In the genomic region with DNA sequence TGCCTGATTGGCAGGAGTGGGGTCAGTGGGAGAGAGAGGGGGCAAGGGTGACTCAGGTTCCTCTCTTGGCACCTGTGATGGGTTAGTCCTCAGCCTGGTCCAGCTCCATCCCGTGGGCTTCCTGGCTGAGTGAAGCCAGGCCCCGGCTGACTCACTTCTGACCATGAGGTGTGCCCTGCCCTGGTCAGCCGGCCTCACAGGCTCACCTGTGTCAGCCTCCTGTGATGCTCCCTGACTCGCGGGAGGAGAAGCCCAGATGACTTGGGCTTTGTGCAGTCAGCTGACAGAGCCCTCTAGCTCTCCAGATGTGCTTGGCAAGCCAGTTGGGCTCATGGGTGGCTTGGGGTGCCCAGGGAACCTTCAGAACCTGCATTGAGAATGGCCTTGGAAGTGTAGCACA, we compare ENCODE assay signal across 8 cellular contexts. TPM values are rescaled to one million over a fixed set of nuclear protein-coding genes. Genes with fewer than 3 reads are reported as not detected.
DNase-seq lines count a peak whose midpoint lies in the region; ATAC-seq lines count a peak whose summit lies in the region.

No MANE protein-coding gene starts in this region.

- no peaks in the 10 kb centered on the region for H3K27me3 ChIP-seq in BLaER1 treated with 17β-estradiol and CSF1 and Interleukin-3, amounts not matched to agents 10 nM and 100 nM

- peaks cover 0 to 8% (median 4%) of the 10 kb centered on the region in 11 experiments; a peak in 5 of 22 replicates for H3K9me3 ChIP-seq in BLaER1 treated with 17β-estradiol and CSF1 and Interleukin-3, amounts not matched to agents 10 nM and 100 nM (replicated peaks in 1 of 11)

- peak overlapping the region in 5 of 11 experiments; percentile 14 to 57 (median 26); a peak in 8 of 22 replicates for H3K9ac ChIP-seq in BLaER1 treated with 17β-estradiol and CSF1 and Interleukin-3, amounts not matched to agents 10 nM and 100 nM

- H3K4me2 ChIP-seq in BLaER1 treated with 17β-estradiol and CSF1 and Interleukin-3, amounts not matched to agents 10 nM and 100 nM: peak overlapping the region; percentile 44 to 87 (median 63)

- ATAC-seq in GM19025 (IDR thresholded peaks at IDR 0.05; ENCODE audit: low read depth, unreplicated experiment) (peak; percentile 20), esophagus mucosa (peak; percentile 54), GM18861 (IDR thresholded peaks at IDR 0.05; ENCODE audit: unreplicated experiment) (no peak), HG02981 (IDR thresholded peaks at IDR 0.05; ENCODE audit: unreplicated experiment) (no peak)

- H4K20me1 ChIP-seq in BLaER1 treated with 17β-estradiol and CSF1 and Interleukin-3, amounts not matched to agents 10 nM and 100 nM: no peaks in the 10 kb centered on the region

- peaks cover 19 to 26% (median 22%) of the 10 kb centered on the region in 10 experiments for H3K4me1 ChIP-seq in BLaER1 treated with 17β-estradiol and CSF1 and Interleukin-3, amounts not matched to agents 10 nM and 100 nM

- H3K36me3 ChIP-seq in BLaER1 treated with 17β-estradiol and CSF1 and Interleukin-3, amounts not matched to agents 10 nM and 100 nM: no peaks in the 10 kb centered on the region

- peak overlapping the region; percentile 23 to 79 (median 66); a peak in 19 of 22 replicates for H3K27ac ChIP-seq in BLaER1 treated with 17β-estradiol and CSF1 and Interleukin-3, amounts not matched to agents 10 nM and 100 nM

- peak; percentile 44 for DNase-seq in HT1080 (ENCODE audit: low read depth)
- no peak for DNase-seq in activated gamma-delta T cell treated with Interleukin-2 at 50 U/mL for 16 hours
- no peak for DNase-seq in CD1c-positive myeloid dendritic cell (ENCODE audit: extremely low spot score)

- no peak overlapping the region for H3K4me3 ChIP-seq in BLaER1 treated with 17β-estradiol and CSF1 and Interleukin-3, amounts not matched to agents 10 nM and 100 nM

RNA-seq across cellular contexts. Expression of a gene that starts 16.0 kb away (rescaled TPM):
- 65.0 and 86.7 TPM in 2 replicates for total RNA-seq in HT1080 (2014; rRNA removed; shearing (Covaris generic))
- 110 and 112 TPM in 2 replicates for polyA plus RNA-seq in HT1080 (2015; cell fraction: cytosol; rRNA removed)
- polyA plus RNA-seq in HT1080 (2015; cell fraction: nucleus; rRNA removed): 81.6 and 86.9 TPM in 2 replicates
- 77.8 TPM for total RNA-seq in esophagus mucosa

Comparison
In these comparisons a context has a peak if more than half of its experiments do, and no peak if none do; other contexts are left out.
1. ATAC-seq: peak in GM19025 (single experiment) and esophagus mucosa (single experiment); none in GM18861 (single experiment) and HG02981 (single experiment).